In genomic region chr1:6148497-6149241, GRCh38 we compare ENCODE assay signal across 1 cellular context.
TF ChIP-seq lines count a peak whose summit lies in the region.

No MANE protein-coding gene starts in this region.

TF ChIP-seq in HEK293, 187 proteins besides CTCF, POLR2A, EP300 and RAD21 (continued from another document):
- TF ChIP-seq, protein P1, sequence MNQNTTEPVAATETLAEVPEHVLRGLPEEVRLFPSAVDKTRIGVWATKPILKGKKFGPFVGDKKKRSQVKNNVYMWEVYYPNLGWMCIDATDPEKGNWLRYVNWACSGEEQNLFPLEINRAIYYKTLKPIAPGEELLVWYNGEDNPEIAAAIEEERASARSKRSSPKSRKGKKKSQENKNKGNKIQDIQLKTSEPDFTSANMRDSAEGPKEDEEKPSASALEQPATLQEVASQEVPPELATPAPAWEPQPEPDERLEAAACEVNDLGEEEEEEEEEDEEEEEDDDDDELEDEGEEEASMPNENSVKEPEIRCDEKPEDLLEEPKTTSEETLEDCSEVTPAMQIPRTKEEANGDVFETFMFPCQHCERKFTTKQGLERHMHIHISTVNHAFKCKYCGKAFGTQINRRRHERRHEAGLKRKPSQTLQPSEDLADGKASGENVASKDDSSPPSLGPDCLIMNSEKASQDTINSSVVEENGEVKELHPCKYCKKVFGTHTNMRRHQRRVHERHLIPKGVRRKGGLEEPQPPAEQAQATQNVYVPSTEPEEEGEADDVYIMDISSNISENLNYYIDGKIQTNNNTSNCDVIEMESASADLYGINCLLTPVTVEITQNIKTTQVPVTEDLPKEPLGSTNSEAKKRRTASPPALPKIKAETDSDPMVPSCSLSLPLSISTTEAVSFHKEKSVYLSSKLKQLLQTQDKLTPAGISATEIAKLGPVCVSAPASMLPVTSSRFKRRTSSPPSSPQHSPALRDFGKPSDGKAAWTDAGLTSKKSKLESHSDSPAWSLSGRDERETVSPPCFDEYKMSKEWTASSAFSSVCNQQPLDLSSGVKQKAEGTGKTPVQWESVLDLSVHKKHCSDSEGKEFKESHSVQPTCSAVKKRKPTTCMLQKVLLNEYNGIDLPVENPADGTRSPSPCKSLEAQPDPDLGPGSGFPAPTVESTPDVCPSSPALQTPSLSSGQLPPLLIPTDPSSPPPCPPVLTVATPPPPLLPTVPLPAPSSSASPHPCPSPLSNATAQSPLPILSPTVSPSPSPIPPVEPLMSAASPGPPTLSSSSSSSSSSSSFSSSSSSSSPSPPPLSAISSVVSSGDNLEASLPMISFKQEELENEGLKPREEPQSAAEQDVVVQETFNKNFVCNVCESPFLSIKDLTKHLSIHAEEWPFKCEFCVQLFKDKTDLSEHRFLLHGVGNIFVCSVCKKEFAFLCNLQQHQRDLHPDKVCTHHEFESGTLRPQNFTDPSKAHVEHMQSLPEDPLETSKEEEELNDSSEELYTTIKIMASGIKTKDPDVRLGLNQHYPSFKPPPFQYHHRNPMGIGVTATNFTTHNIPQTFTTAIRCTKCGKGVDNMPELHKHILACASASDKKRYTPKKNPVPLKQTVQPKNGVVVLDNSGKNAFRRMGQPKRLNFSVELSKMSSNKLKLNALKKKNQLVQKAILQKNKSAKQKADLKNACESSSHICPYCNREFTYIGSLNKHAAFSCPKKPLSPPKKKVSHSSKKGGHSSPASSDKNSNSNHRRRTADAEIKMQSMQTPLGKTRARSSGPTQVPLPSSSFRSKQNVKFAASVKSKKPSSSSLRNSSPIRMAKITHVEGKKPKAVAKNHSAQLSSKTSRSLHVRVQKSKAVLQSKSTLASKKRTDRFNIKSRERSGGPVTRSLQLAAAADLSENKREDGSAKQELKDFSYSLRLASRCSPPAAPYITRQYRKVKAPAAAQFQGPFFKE (tag by site-specific recombination; IDR thresholded peaks at IDR 0.05; ENCODE audit: borderline replicate concordance): no peak
